In the genomic region with DNA sequence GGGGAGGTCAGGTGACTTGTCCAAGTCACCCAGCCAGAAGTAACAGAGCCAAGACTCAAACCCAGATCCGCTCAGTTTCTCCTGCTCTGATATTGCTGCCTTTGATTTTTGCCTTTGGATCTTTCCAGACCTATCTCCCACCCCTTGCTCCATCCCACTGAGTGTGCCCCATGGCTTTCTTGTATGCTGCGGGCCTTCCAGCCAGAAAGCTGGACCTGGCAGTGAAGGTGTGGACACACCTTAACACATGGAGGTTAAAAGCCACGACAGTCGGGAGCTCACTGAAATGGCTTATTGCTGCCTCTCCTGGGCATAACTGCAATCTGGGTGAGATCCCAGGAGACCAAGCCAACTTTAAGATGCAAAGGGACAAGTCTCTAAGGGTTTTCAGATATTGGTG, we compare ENCODE assay signal across 1 cellular context.
TF ChIP-seq lines count a peak whose summit lies in the region.

No MANE protein-coding gene starts in this region.

TF ChIP-seq in H1, 55 proteins besides CTCF, POLR2A, EP300 and RAD21:
- TF ChIP-seq SUZ12 (IDR thresholded peaks at IDR 0.05; ENCODE audit: low read length) (no peak), TAF1 (IDR thresholded peaks at IDR 0.05; ENCODE audit: low read depth, low read length) (no peak), TAF7 (optimal IDR thresholded peaks at IDR 0.05; ENCODE audit: borderline replicate concordance, low read depth, low read length) (no peak), JUN (IDR thresholded peaks at IDR 0.05; ENCODE audit: low read depth, low read length) (no peak), SIN3A (conservative IDR thresholded peaks at IDR 0.05 in 1 of 2, IDR thresholded peaks at IDR 0.05 in 1 of 2; ENCODE audit: low read depth in 1 of 2, low read length in 2 of 2) (no peak), NRF1 (IDR thresholded peaks at IDR 0.05; ENCODE audit: low read depth, low read length) (no peak), CBX5 (IDR thresholded peaks at IDR 0.05; ENCODE audit: low read depth, low read length) (no peak), ASH2L (IDR thresholded peaks at IDR 0.05; ENCODE audit: low read length) (no peak), GABPA (IDR thresholded peaks at IDR 0.05; ENCODE audit: borderline replicate concordance, insufficient read depth, low read length) (no peak), RNF2 (IDR thresholded peaks at IDR 0.05; ENCODE audit: borderline replicate concordance, low read depth, low read length, missing control alignments, poor library complexity, severe bottlenecking) (no peak), CHD2 (IDR thresholded peaks at IDR 0.05; ENCODE audit: low read length) (no peak), EGR1 (IDR thresholded peaks at IDR 0.05; ENCODE audit: borderline replicate concordance, low read depth, low read length) (no peak), BRCA1 (IDR thresholded peaks at IDR 0.05; ENCODE audit: low read depth, low read length) (no peak)
- TF ChIP-seq, protein P1, sequence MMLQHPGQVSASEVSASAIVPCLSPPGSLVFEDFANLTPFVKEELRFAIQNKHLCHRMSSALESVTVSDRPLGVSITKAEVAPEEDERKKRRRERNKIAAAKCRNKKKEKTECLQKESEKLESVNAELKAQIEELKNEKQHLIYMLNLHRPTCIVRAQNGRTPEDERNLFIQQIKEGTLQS (IDR thresholded peaks at IDR 0.05; ENCODE audit: insufficient read depth, low read depth, low read length) = no peak
- TF ChIP-seq, protein P2, sequence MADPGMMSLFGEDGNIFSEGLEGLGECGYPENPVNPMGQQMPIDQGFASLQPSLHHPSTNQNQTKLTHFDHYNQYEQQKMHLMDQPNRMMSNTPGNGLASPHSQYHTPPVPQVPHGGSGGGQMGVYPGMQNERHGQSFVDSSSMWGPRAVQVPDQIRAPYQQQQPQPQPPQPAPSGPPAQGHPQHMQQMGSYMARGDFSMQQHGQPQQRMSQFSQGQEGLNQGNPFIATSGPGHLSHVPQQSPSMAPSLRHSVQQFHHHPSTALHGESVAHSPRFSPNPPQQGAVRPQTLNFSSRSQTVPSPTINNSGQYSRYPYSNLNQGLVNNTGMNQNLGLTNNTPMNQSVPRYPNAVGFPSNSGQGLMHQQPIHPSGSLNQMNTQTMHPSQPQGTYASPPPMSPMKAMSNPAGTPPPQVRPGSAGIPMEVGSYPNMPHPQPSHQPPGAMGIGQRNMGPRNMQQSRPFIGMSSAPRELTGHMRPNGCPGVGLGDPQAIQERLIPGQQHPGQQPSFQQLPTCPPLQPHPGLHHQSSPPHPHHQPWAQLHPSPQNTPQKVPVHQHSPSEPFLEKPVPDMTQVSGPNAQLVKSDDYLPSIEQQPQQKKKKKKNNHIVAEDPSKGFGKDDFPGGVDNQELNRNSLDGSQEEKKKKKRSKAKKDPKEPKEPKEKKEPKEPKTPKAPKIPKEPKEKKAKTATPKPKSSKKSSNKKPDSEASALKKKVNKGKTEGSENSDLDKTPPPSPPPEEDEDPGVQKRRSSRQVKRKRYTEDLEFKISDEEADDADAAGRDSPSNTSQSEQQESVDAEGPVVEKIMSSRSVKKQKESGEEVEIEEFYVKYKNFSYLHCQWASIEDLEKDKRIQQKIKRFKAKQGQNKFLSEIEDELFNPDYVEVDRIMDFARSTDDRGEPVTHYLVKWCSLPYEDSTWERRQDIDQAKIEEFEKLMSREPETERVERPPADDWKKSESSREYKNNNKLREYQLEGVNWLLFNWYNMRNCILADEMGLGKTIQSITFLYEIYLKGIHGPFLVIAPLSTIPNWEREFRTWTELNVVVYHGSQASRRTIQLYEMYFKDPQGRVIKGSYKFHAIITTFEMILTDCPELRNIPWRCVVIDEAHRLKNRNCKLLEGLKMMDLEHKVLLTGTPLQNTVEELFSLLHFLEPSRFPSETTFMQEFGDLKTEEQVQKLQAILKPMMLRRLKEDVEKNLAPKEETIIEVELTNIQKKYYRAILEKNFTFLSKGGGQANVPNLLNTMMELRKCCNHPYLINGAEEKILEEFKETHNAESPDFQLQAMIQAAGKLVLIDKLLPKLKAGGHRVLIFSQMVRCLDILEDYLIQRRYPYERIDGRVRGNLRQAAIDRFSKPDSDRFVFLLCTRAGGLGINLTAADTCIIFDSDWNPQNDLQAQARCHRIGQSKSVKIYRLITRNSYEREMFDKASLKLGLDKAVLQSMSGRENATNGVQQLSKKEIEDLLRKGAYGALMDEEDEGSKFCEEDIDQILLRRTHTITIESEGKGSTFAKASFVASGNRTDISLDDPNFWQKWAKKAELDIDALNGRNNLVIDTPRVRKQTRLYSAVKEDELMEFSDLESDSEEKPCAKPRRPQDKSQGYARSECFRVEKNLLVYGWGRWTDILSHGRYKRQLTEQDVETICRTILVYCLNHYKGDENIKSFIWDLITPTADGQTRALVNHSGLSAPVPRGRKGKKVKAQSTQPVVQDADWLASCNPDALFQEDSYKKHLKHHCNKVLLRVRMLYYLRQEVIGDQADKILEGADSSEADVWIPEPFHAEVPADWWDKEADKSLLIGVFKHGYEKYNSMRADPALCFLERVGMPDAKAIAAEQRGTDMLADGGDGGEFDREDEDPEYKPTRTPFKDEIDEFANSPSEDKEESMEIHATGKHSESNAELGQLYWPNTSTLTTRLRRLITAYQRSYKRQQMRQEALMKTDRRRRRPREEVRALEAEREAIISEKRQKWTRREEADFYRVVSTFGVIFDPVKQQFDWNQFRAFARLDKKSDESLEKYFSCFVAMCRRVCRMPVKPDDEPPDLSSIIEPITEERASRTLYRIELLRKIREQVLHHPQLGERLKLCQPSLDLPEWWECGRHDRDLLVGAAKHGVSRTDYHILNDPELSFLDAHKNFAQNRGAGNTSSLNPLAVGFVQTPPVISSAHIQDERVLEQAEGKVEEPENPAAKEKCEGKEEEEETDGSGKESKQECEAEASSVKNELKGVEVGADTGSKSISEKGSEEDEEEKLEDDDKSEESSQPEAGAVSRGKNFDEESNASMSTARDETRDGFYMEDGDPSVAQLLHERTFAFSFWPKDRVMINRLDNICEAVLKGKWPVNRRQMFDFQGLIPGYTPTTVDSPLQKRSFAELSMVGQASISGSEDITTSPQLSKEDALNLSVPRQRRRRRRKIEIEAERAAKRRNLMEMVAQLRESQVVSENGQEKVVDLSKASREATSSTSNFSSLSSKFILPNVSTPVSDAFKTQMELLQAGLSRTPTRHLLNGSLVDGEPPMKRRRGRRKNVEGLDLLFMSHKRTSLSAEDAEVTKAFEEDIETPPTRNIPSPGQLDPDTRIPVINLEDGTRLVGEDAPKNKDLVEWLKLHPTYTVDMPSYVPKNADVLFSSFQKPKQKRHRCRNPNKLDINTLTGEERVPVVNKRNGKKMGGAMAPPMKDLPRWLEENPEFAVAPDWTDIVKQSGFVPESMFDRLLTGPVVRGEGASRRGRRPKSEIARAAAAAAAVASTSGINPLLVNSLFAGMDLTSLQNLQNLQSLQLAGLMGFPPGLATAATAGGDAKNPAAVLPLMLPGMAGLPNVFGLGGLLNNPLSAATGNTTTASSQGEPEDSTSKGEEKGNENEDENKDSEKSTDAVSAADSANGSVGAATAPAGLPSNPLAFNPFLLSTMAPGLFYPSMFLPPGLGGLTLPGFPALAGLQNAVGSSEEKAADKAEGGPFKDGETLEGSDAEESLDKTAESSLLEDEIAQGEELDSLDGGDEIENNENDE (IDR thresholded peaks at IDR 0.05; ENCODE audit: insufficient replicate concordance, low read length) = no peak
